8 cellular contexts compared by ENCODE assay signal in the genomic region with DNA sequence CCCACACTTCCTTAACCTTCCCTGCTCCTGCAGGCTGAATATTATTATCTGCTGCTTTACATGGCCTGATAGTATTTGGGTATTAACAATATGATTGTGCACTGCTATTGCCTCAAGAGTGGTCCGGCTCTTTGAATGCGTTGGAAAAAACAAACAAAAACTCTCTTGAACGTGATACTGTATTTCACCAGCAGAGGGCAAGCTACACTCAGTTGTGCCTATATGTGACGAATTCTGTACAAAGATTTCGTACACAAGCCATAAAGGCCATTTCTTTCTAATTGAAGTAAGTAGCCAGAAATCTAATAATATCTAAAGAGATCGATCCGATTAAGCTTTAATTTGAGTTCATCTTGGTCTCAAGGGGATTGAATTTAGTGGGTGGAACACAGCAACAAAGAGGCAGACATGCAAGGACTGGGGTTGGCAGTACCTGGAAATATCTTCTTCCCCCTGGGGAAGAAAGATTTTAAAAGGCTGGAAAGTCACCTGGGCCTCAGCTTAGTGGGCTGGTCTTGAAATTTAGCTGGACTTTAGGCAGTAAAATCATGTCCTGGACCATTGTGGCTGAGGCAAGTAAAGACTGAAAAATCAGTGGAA. TPM values are rescaled to one million over a fixed set of nuclear protein-coding genes. Genes with fewer than 3 reads are reported as not detected.
DNase-seq lines count a peak whose midpoint lies in the region; ATAC-seq and TF ChIP-seq lines count a peak whose summit lies in the region.

No MANE protein-coding gene starts in this region.

- H3K9me3 Mint-ChIP-seq in effector memory CD8-positive, alpha-beta T cell = no peaks in the 10 kb centered on the region

- TF ChIP-seq POLR2A in Peyer's patch (IDR thresholded peaks at IDR 0.05) = no peak

- H3K4me1 ChIP-seq in Peyer's patch = no peaks in the 10 kb centered on the region

- in situ Hi-C loops in KBM-7 (cut with MboI; ENCODE audit: low pct_unique_long_range_greater_than_20kb, low sequenced_read_pairs) = no loop called here

- ATAC-seq in GM21423 (IDR thresholded peaks at IDR 0.05; ENCODE audit: unreplicated experiment) (peak; percentile 73), GM21381 (IDR thresholded peaks at IDR 0.05; ENCODE audit: unreplicated experiment) (no peak)
- ATAC-seq in effector memory CD8-positive, alpha-beta T cell (replicated peaks) = peak; percentile 44

- H3K27ac ChIP-seq in Peyer's patch = no peak overlapping the region

- TF ChIP-seq CTCF in Peyer's patch (IDR thresholded peaks at IDR 0.05) = peak; percentile 58 to 93 (median 82)

- no peaks in the 10 kb centered on the region for H3K36me3 Mint-ChIP-seq in effector memory CD8-positive, alpha-beta T cell (ENCODE audit: insufficient read depth)

- H3K27me3 ChIP-seq in Peyer's patch = no peaks in the 10 kb centered on the region

- DNase-seq in NOMO-1 treated with DMSO at 0.1 percent for 48 hours (lab: John Stamatoyannopoulos, UW; ENCODE audit: unreplicated experiment) = peak; percentile 31
- no peak for DNase-seq in NOMO-1 treated with dmso at 0.1 percent for 144 hours (lab: John Stamatoyannopoulos, UW; ENCODE audit: unreplicated experiment)
- DNase-seq in KBM-7 = peak; percentile 79
- no peak for DNase-seq in Peyer's patch
- DNase-seq in effector memory CD8-positive, alpha-beta T cell = peak; percentile 21 to 39 (median 25)
- peak; percentile 6 for DNase-seq in middle frontal gyrus (ENCODE audit: extremely low spot score, low spot score)

- no peaks in the 10 kb centered on the region for H3K36me3 ChIP-seq in Peyer's patch

- peaks cover 65 to 68% of the 10 kb centered on the region in 2 donors for H3K27me3 Mint-ChIP-seq in effector memory CD8-positive, alpha-beta T cell

- H3K4me1 Mint-ChIP-seq in effector memory CD8-positive, alpha-beta T cell (ENCODE audit: low read depth in 2 of 2) = peaks cover 0 to 5% of the 10 kb centered on the region in 2 donors

- H3K27ac Mint-ChIP-seq in effector memory CD8-positive, alpha-beta T cell = no peak overlapping the region

- H3K4me3 Mint-ChIP-seq in effector memory CD8-positive, alpha-beta T cell = no peak overlapping the region

- H3K4me3 ChIP-seq in Peyer's patch = no peak overlapping the region

- no peaks in the 10 kb centered on the region for H3K9me3 ChIP-seq in Peyer's patch

RNA-seq across cellular contexts. Expression of a gene that starts 49.3 kb away (rescaled TPM):
- total RNA-seq in Peyer's patch = 1 to 10 TPM in 3 of 4 donors, not detected in 1; 2.0 to 3.0 (median 2.1) TPM

Comparison
In these comparisons a context has a peak if more than half of its experiments do, and no peak if none do; other contexts are left out.
1. DNase-seq: peak in NOMO-1 treated with DMSO at 0.1 percent for 48 hours (single experiment), KBM-7 (single experiment), effector memory CD8-positive, alpha-beta T cell (3 of 3) and middle frontal gyrus (single experiment); none in NOMO-1 treated with dmso at 0.1 percent for 144 hours (single experiment) and Peyer's patch (0 of 3).